1 cellular context compared by ENCODE assay signal in genomic region chr2:229163893-229164292, GRCh38.
A peak's percentile ranks its signal among the peaks of the same experiment; 100 is the strongest.
TF ChIP-seq lines count a peak whose summit lies in the region.

No MANE protein-coding gene starts in this region.

TF ChIP-seq in HepG2, 621 proteins besides CTCF, POLR2A, EP300 and RAD21 (continued from another document and continues in another):
- peak; percentile 27; the same call in 1 of the 2 replicates for TF ChIP-seq HNF1A (IDR thresholded peaks at IDR 0.05; ENCODE audit: low read depth)
- no peak for TF ChIP-seq HNF1A (CRISPR knock-in tag; IDR thresholded peaks at IDR 0.05; ENCODE audit: borderline replicate concordance)
- no peak for TF ChIP-seq ZNF556 (CRISPR knock-in tag; IDR thresholded peaks at IDR 0.05; ENCODE audit: borderline replicate concordance)
- TF ChIP-seq ARHGAP35 (CRISPR knock-in tag; IDR thresholded peaks at IDR 0.05; ENCODE audit: borderline replicate concordance) = no peak
- TF ChIP-seq ZNF557 (CRISPR knock-in tag; IDR thresholded peaks at IDR 0.05) = no peak
- no peak for TF ChIP-seq ZNF703 (CRISPR knock-in tag; IDR thresholded peaks at IDR 0.05; ENCODE audit: borderline replicate concordance)
- no peak for TF ChIP-seq ZNF781 (CRISPR knock-in tag; IDR thresholded peaks at IDR 0.05; ENCODE audit: borderline replicate concordance, not compliant biosample characterization)
- TF ChIP-seq ZNF20 (CRISPR knock-in tag; IDR thresholded peaks at IDR 0.05) = no peak
- no peak for TF ChIP-seq MTF1 (CRISPR knock-in tag; IDR thresholded peaks at IDR 0.05)
- TF ChIP-seq TFAP4 (IDR thresholded peaks at IDR 0.05; ENCODE audit: borderline replicate concordance, low read depth) = 0 out of 2 replicates have a peak, but pooled peaks have one; percentile 9
- no peak for TF ChIP-seq AFF4 (CRISPR knock-in tag; IDR thresholded peaks at IDR 0.05)
- peak; percentile 19; the same call in 1 of the 2 replicates for TF ChIP-seq ARID5B (CRISPR knock-in tag; IDR thresholded peaks at IDR 0.05)
- no peak for TF ChIP-seq SOX5 (CRISPR knock-in tag; IDR thresholded peaks at IDR 0.05; ENCODE audit: borderline replicate concordance)
- no peak for TF ChIP-seq CEBPZ (IDR thresholded peaks at IDR 0.05; ENCODE audit: low read length)
- no peak for TF ChIP-seq ATF3 (CRISPR knock-in tag; IDR thresholded peaks at IDR 0.05)
- TF ChIP-seq ELF1 (CRISPR knock-in tag; IDR thresholded peaks at IDR 0.05) = no peak
- TF ChIP-seq POGZ (CRISPR knock-in tag; IDR thresholded peaks at IDR 0.05) = no peak
- no peak for TF ChIP-seq ZNF512B (CRISPR knock-in tag; IDR thresholded peaks at IDR 0.05; ENCODE audit: borderline replicate concordance)
- no peak for TF ChIP-seq ZNF280B (CRISPR knock-in tag; IDR thresholded peaks at IDR 0.05; ENCODE audit: borderline replicate concordance)
- TF ChIP-seq SNAPC2 (CRISPR knock-in tag; IDR thresholded peaks at IDR 0.05) = no peak
- TF ChIP-seq ATF2 (CRISPR knock-in tag; IDR thresholded peaks at IDR 0.05) = no peak
- TF ChIP-seq ZNF329 (CRISPR knock-in tag; IDR thresholded peaks at IDR 0.05; ENCODE audit: low read depth) = no peak
- no peak for TF ChIP-seq ZNF746 (CRISPR knock-in tag; IDR thresholded peaks at IDR 0.05)
- TF ChIP-seq ZNF883 (CRISPR knock-in tag; IDR thresholded peaks at IDR 0.05; ENCODE audit: not compliant biosample characterization) = no peak
- no peak for TF ChIP-seq TBP (CRISPR knock-in tag; IDR thresholded peaks at IDR 0.05)
- TF ChIP-seq NAIF1 (CRISPR knock-in tag; IDR thresholded peaks at IDR 0.05; ENCODE audit: borderline replicate concordance) = no peak
- TF ChIP-seq ZNF550 (CRISPR knock-in tag; IDR thresholded peaks at IDR 0.05; ENCODE audit: borderline replicate concordance) = no peak
- no peak for TF ChIP-seq BRCA1 (CRISPR knock-in tag; IDR thresholded peaks at IDR 0.05)
- no peak for TF ChIP-seq KDM6A (CRISPR knock-in tag; IDR thresholded peaks at IDR 0.05; ENCODE audit: low read depth)
